In genomic region chr12:25249951-25250738, GRCh38 we compare ENCODE assay signal across 8 cellular contexts. TPM values are rescaled to one million over a fixed set of nuclear protein-coding genes. Genes with fewer than 3 reads are reported as not detected.
DNase-seq lines count a peak whose midpoint lies in the region; ATAC-seq, FAIRE-seq and TF ChIP-seq lines count a peak whose summit lies in the region.

No MANE protein-coding gene starts in this region.

- peak overlapping the region; percentile 84 for H4K8ac ChIP-seq in H1 (ENCODE audit: extremely low read depth, insufficient read depth, low read length)

- POLR2A ChIA-PET in H1 (lab: Charles Lee; ENCODE audit: partially characterized antibody): interaction anchor here (0.9 to 1.8 kb wide), 3 partner anchors 9 to 61 kb away, joined by 3 to 12 read pairs (median 8); partner anchors contain the start of genes DNAI7 and ETFRF1

- no peak overlapping the region for H3K56ac ChIP-seq in H1 (replicated peaks; ENCODE audit: insufficient read length, low read depth, low read length)

- CTCF ChIA-PET in H1 (lab: Charles Lee; ENCODE audit: partially characterized antibody): no interaction called here

- H3K79me1 ChIP-seq in H1 (ENCODE audit: low read depth, low read length): no peaks in the 10 kb centered on the region; the same call in 1 of the 2 replicates

- TF ChIP-seq EP300 in H1 (IDR thresholded peaks at IDR 0.05; ENCODE audit: borderline replicate concordance in 1 of 2, low read depth in 2 of 2, low read length in 2 of 2): no peak

- peak overlapping the region; percentile 78 for H4K5ac ChIP-seq in H1 (ENCODE audit: insufficient read length, low read depth, low read length)

- H2BK12ac ChIP-seq in H1 (ENCODE audit: low read depth, low read length): peak overlapping the region; percentile 82; the same call in 1 of the 2 replicates

- H4K20me1 ChIP-seq in H1 (replicated peaks in 1 of 2; ENCODE audit: control insufficient read depth in 1 of 2, insufficient read depth in 2 of 2, low read length in 2 of 2): peaks cover 5 to 7% of the 10 kb centered on the region in 2 experiments

- peak; percentile 43 for DNase-seq in GM12891 (ENCODE audit: insufficient read length, low spot score)
- peak; percentile 28 for DNase-seq in NCI-H2227 (lab: John Stamatoyannopoulos, UW; ENCODE audit: unreplicated experiment)
- DNase-seq in activated CD8-positive, alpha-beta memory T cell treated with anti-CD3 and anti-CD28 coated beads for 24 hours: peak; percentile 78
- peak in 1 of 2 experiments; percentile 63 for DNase-seq in H1 (ENCODE audit: low read depth in 1 of 2, low spot score in 2 of 2)
- peak; percentile 26 for DNase-seq in stimulated activated CD8-positive, alpha-beta memory T cell treated with anti-CD3 and anti-CD28 coated beads, Interleukin-2, amount 100 ng/mL, for 48 hours (ENCODE audit: low read depth in 2 of 2)
- DNase-seq in NCI-H1930 (lab: John Stamatoyannopoulos, UW): no peak

- H3K4me1 ChIP-seq in H1 (replicated peaks in 1 of 4; ENCODE audit: control insufficient read depth in 3 of 4, insufficient read depth in 4 of 4, low read length in 3 of 4) (peaks cover 0 to 5% (median 3%) of the 10 kb centered on the region in 4 experiments; a peak in 4 of 7 replicates), mesodermal cell (ENCODE audit: control insufficient read depth, insufficient read depth, low read length, poor library complexity, severe bottlenecking) (peaks cover 13% of the 10 kb centered on the region)

- peak overlapping the region; percentile 64 to 79 for H3K4me2 ChIP-seq in H1 (ENCODE audit: insufficient read depth in 1 of 2, low read depth in 2 of 2, low read length in 2 of 2)

- FAIRE-seq in GM12891 (lab: Jason Lieb, UNC) (peak; percentile 66), H1 (lab: Jason Lieb, UNC) (no peak)

- peak overlapping the region; percentile 90 for H3K4ac ChIP-seq in H1 (replicated peaks; ENCODE audit: insufficient read length, low read depth, low read length)

- peaks cover 10 to 48% of the 10 kb centered on the region in 2 experiments for H3K79me2 ChIP-seq in H1 (ENCODE audit: control insufficient read depth in 1 of 2, insufficient read depth in 2 of 2, low read length in 2 of 2)

- peak overlapping the region; percentile 93 for H2BK5ac ChIP-seq in H1 (ENCODE audit: low read depth, low read length)

- H3K23me2 ChIP-seq in H1 (ENCODE audit: low read depth, low read length): peaks cover 5% of the 10 kb centered on the region; the same call in 1 of the 2 replicates

- no peak overlapping the region for H2BK120ac ChIP-seq in H1 (replicated peaks; ENCODE audit: low read depth, low read length)

- H3K27ac ChIP-seq in H1 (ENCODE audit: low read depth, low read length) (peak overlapping the region; percentile 53), mesodermal cell (ENCODE audit: low read depth, low read length, severe bottlenecking) (peak overlapping the region; percentile 92)

- H3K27me3 ChIP-seq in H1 (replicated peaks in 1 of 4; ENCODE audit: control insufficient read depth in 3 of 4, extremely low read depth in 1 of 4, insufficient read depth in 3 of 4, low read length in 3 of 4): no peaks in the 10 kb centered on the region

- peak overlapping the region; percentile 77 to 91 (median 84) for H3K4me3 ChIP-seq in H1 (ENCODE audit: extremely low read depth in 1 of 4, insufficient read depth in 2 of 4, low read depth in 3 of 4, low read length in 4 of 4)
- peak overlapping the region; percentile 67 for H3K4me3 ChIP-seq in mesodermal cell (ENCODE audit: extremely low read depth, insufficient read depth, low read length, poor library complexity, severe bottlenecking)

- 1% methylated on average over 11 of the region's 56 CpGs; no CpG with 5 or more reads in 1 of the 2 experiments for WGBS in H1 (ENCODE audit: extremely low coverage in 1 of 2, insufficient coverage in 1 of 2, insufficient read length in 1 of 2, insufficient replicate concordance in 2 of 2, low coverage in 1 of 2, low lambda C conversion rate in 2 of 2, missing lambda C conversion rate in 1 of 2), 2 experiments
- WGBS in mesodermal cell (ENCODE audit: insufficient coverage in 2 of 2), 2 experiments: 0 to 1% methylated on average over 18 to 21 of the region's 56 CpGs

- peak overlapping the region; percentile 64 to 95 (median 82) for H3K9ac ChIP-seq in H1 (replicated peaks in 1 of 4; ENCODE audit: extremely low read depth in 1 of 4, low read depth in 3 of 4, low read length in 3 of 4)

- no peak overlapping the region for H3K23ac ChIP-seq in H1 (ENCODE audit: insufficient read length)

- no peak overlapping the region for H4K91ac ChIP-seq in H1 (replicated peaks; ENCODE audit: insufficient read length, low read length)

- no peak for TF ChIP-seq POLR2A in GM12891 (IDR thresholded peaks at IDR 0.05; ENCODE audit: low read depth, low read length)
- TF ChIP-seq POLR2A in H1 (IDR thresholded peaks at IDR 0.05; ENCODE audit: control extremely low read depth in 1 of 2, low read depth in 2 of 2, low read length in 2 of 2): 0 out of 3 replicates have a peak, but pooled peaks of 1 of the 2 experiments have one; percentile 21

- no peaks in the 10 kb centered on the region for H3K9me3 ChIP-seq in H1 (ENCODE audit: insufficient read depth in 2 of 2, low read depth in 1 of 2, low read length in 1 of 2)
- no peaks in the 10 kb centered on the region for H3K9me3 ChIP-seq in mesodermal cell (ENCODE audit: control insufficient read depth, low read length)

- no peak overlapping the region for H3K14ac ChIP-seq in H1 (ENCODE audit: insufficient read length)

- ATAC-seq in HG02678 (IDR thresholded peaks at IDR 0.05; ENCODE audit: unreplicated experiment): peak; percentile 34

- TF ChIP-seq CTCF in H1 (IDR thresholded peaks at IDR 0.05; ENCODE audit: control extremely low read depth in 1 of 3, insufficient read depth in 1 of 3, low read depth in 1 of 3, low read length in 3 of 3): no peak

- H2AFZ ChIP-seq in H1 (ENCODE audit: low read length): peak overlapping the region; percentile 55

- H3K36me3 ChIP-seq in H1 (ENCODE audit: control insufficient read depth in 2 of 4, insufficient read depth in 4 of 4, low read length in 3 of 4): peaks cover 0 to 5% (median 0%) of the 10 kb centered on the region in 4 experiments; a peak in 1 of 8 replicates
- H3K36me3 ChIP-seq in mesodermal cell (ENCODE audit: control insufficient read depth, insufficient read depth, low read length): peaks cover 18% of the 10 kb centered on the region

- no peak for TF ChIP-seq RAD21 in H1 (IDR thresholded peaks at IDR 0.05 in 1 of 2, conservative IDR thresholded peaks at IDR 0.05 in 1 of 2; ENCODE audit: low read depth in 2 of 2, low read length in 2 of 2)

- H2AK5ac ChIP-seq in H1 (ENCODE audit: low read depth, low read length): peak overlapping the region; percentile 47

- no peak overlapping the region for H2BK20ac ChIP-seq in H1 (ENCODE audit: low read length)

- H2BK15ac ChIP-seq in H1 (ENCODE audit: low read length): no peak overlapping the region

- peak overlapping the region; percentile 85; the same call in 1 of the 2 replicates for H3K18ac ChIP-seq in H1 (ENCODE audit: extremely low read depth, low read length)

TF ChIP-seq in GM12891, 5 proteins besides CTCF, POLR2A, EP300 and RAD21 (continues in another document):
- no peak for TF ChIP-seq TAF1 (IDR thresholded peaks at IDR 0.05; ENCODE audit: low read depth, low read length)
- TF ChIP-seq SPI1 (IDR thresholded peaks at IDR 0.05; ENCODE audit: low read depth, low read length): no peak
- TF ChIP-seq POLR2AphosphoS5 (IDR thresholded peaks at IDR 0.05; ENCODE audit: low read depth, low read length): no peak

TF ChIP-seq in H1, 55 proteins besides CTCF, POLR2A, EP300 and RAD21 (continues in another document):
- no peak for TF ChIP-seq FOSL1 (IDR thresholded peaks at IDR 0.05; ENCODE audit: insufficient read depth, low read depth, low read length)
- no peak for TF ChIP-seq ZNF274 (IDR thresholded peaks at IDR 0.05; ENCODE audit: borderline replicate concordance, extremely low read depth, low read length)

RNA-seq across cellular contexts. Expression of gene KRAS, which starts 0.6 kb away (rescaled TPM):
- polyA plus RNA-seq in GM12891 (2012; ENCODE audit: low read depth, missing spikeins): 2.0 TPM
- 62.9 and 64.6 TPM in 2 replicates for total RNA-seq in H1 (2021; fragmentation: NEBNext Ultra II Directional; extraction: Animal tissue kit (Norgen Biotek cat#: 25700))
- polyA plus RNA-seq in H1 (2011; rRNA removed): 15.8 and 24.8 TPM in 2 replicates
- polyA plus RNA-seq in H1 (2011; cell fraction: cytosol; rRNA removed): 25.8 TPM
- polyA plus RNA-seq in H1 (2011; cell fraction: nucleus; rRNA removed): 10.7 TPM
- 15.2 to 33.8 TPM (median 19.6 TPM) in 4 replicates for polyA plus RNA-seq in H1 (2012, experiment 1 of 2)
- polyA plus RNA-seq in H1 (2012, experiment 2 of 2): 3.0 TPM
- polyA plus RNA-seq in H1 (2013, experiment 1 of 2): 57.0 TPM
- 56.3 TPM for polyA plus RNA-seq in H1 (2013, experiment 2 of 2)
- 23.7 and 32.2 TPM in 2 replicates for polyA minus RNA-seq in H1 (2011; rRNA and poly(A)+ RNA removed)
- polyA minus RNA-seq in H1 (2011; cell fraction: cytosol; rRNA and poly(A)+ RNA removed): 22.0 TPM
- polyA minus RNA-seq in H1 (2011; cell fraction: nucleus; rRNA and poly(A)+ RNA removed): 31.2 TPM
- 28.7 TPM for polyA plus RNA-seq in mesodermal cell (2013, experiment 1 of 2)
- 31.9 TPM for polyA plus RNA-seq in mesodermal cell (2013, experiment 2 of 2)

RNA-seq across cellular contexts. Expression of gene ETFRF1, which starts 55.1 kb away (rescaled TPM):
- polyA plus RNA-seq in GM12891 (2012; ENCODE audit: low read depth, missing spikeins): 12.3 TPM
- 7.7 TPM in 2 replicates for total RNA-seq in H1 (2021; fragmentation: NEBNext Ultra II Directional; extraction: Animal tissue kit (Norgen Biotek cat#: 25700))
- polyA plus RNA-seq in H1 (2011; rRNA removed): 2.7 and 4.3 TPM in 2 replicates
- polyA plus RNA-seq in H1 (2011; cell fraction: cytosol; rRNA removed): 6.8 TPM
- 1.0 TPM for polyA plus RNA-seq in H1 (2011; cell fraction: nucleus; rRNA removed)
- polyA plus RNA-seq in H1 (2012, experiment 1 of 2): 1.9 to 4.9 TPM (median 2.5 TPM) in 4 replicates
- 2.0 TPM for polyA plus RNA-seq in H1 (2012, experiment 2 of 2)
- polyA plus RNA-seq in H1 (2013, experiment 1 of 2): 12.2 TPM
- 11.0 TPM for polyA plus RNA-seq in H1 (2013, experiment 2 of 2)
- 1.0 and 2.2 TPM in 2 replicates for polyA minus RNA-seq in H1 (2011; rRNA and poly(A)+ RNA removed)
- polyA minus RNA-seq in H1 (2011; cell fraction: cytosol; rRNA and poly(A)+ RNA removed): 3.9 TPM
- 6.4 TPM for polyA minus RNA-seq in H1 (2011; cell fraction: nucleus; rRNA and poly(A)+ RNA removed)
- 16.8 TPM for polyA plus RNA-seq in mesodermal cell (2013, experiment 1 of 2)
- polyA plus RNA-seq in mesodermal cell (2013, experiment 2 of 2): 18.5 TPM

RNA-seq across cellular contexts. Expression of gene DNAI7, which starts 55.2 kb away (rescaled TPM):
- 0.05 TPM for polyA plus RNA-seq in GM12891 (2012; ENCODE audit: low read depth, missing spikeins)
- total RNA-seq in H1 (2021; fragmentation: NEBNext Ultra II Directional; extraction: Animal tissue kit (Norgen Biotek cat#: 25700)): 0.28 TPM in 1 of 2 replicates, not detected in the other
- polyA plus RNA-seq in H1 (2011; rRNA removed): 0.12 TPM in 1 of 2 replicates, not detected in the other
- polyA plus RNA-seq in H1 (2011; cell fraction: cytosol; rRNA removed): 0.05 TPM
- polyA plus RNA-seq in H1 (2011; cell fraction: nucleus; rRNA removed): not detected
- polyA plus RNA-seq in H1 (2012, experiment 1 of 2): 0.42 TPM in 1 of 4 replicates, not detected in the others
- not detected for polyA plus RNA-seq in H1 (2012, experiment 2 of 2)
- polyA plus RNA-seq in H1 (2013, experiment 1 of 2): 0.41 TPM
- 0.28 TPM for polyA plus RNA-seq in H1 (2013, experiment 2 of 2)
- 0.49 TPM in 1 of 2 replicates, not detected in the other for polyA minus RNA-seq in H1 (2011; rRNA and poly(A)+ RNA removed)
- not detected for polyA minus RNA-seq in H1 (2011; cell fraction: cytosol; rRNA and poly(A)+ RNA removed)
- polyA minus RNA-seq in H1 (2011; cell fraction: nucleus; rRNA and poly(A)+ RNA removed): not detected
- 0.37 TPM for polyA plus RNA-seq in mesodermal cell (2013, experiment 1 of 2)
- polyA plus RNA-seq in mesodermal cell (2013, experiment 2 of 2): 0.51 TPM

Comparison
In these comparisons a context has a peak if more than half of its experiments do, and no peak if none do; other contexts are left out.
1. DNase-seq: peak in GM12891 (single experiment), NCI-H2227 (single experiment), activated CD8-positive, alpha-beta memory T cell treated with anti-CD3 and anti-CD28 coated beads for 24 hours (single experiment) and stimulated activated CD8-positive, alpha-beta memory T cell treated with anti-CD3 and anti-CD28 coated beads, Interleukin-2, amount 100 ng/mL, for 48 hours (2 of 2); none in NCI-H1930 (0 of 2).